21 cellular contexts compared by ENCODE assay signal in genomic region chr3:182305881-182306665, GRCh38.
"Had no signal": no experiment of that assay in that cellular context is flagged by ENCODE, and none has a peak within 500 bp of the region (broad histone marks: within the 10 kb centered on the region; RNA-seq: fewer than 3 reads in every experiment).

No MANE protein-coding gene starts in this region.

- H3K27me3 Mint-ChIP-seq: activated naive CD4-positive, alpha-beta T cell treated with anti-CD3 and anti-CD28 coated beads, Interleukin-2, amount 50 U/mL, for 24 hours; progenitor cell of endocrine pancreas had no signal

- H3K79me2 ChIP-seq: hepatocyte had no signal

- H3K27me3 ChIP-seq: body of pancreas, hepatocyte, tibial artery had no signal

- H3K36me3 Mint-ChIP-seq: activated naive CD4-positive, alpha-beta T cell treated with anti-CD3 and anti-CD28 coated beads, Interleukin-2, amount 50 U/mL, for 24 hours had no signal

- H3K4me3 Mint-ChIP-seq: activated CD8-positive, alpha-beta T cell treated with anti-CD3 and anti-CD28 coated beads, Interleukin-2, amount 10 ng/mL, durations not matched to agents 7 days and 5 days; activated naive CD4-positive, alpha-beta T cell treated with anti-CD3 and anti-CD28 coated beads, Interleukin-2, amount 50 U/mL, for 24 hours; nephron had no signal

- H3K9me3 ChIP-seq: body of pancreas, tibial artery had no signal

- DNase-seq: activated CD4-positive, alpha-beta T cell treated with anti-CD3 and anti-CD28 coated beads for 1 hour; activated CD4-positive, alpha-beta T cell treated with anti-CD3 and anti-CD28 coated beads, Interleukin-2, amount 50 U/mL, for 1 hour; activated CD8-positive, alpha-beta T cell treated with anti-CD3 and anti-CD28 coated beads, Interleukin-2, amount 10 ng/mL, durations not matched to agents 7 days and 5 days; activated gamma-delta T cell treated with Interleukin-2 at 50 U/mL for 16 hours; activated T-cell treated with anti-CD3 and anti-CD28 coated beads, Interleukin-2, amount 50 U/mL, for 1 hour; body of pancreas; left ventricle myocardium superior; mammary epithelial cell; midbrain; occipital lobe; stimulated activated CD4-positive, alpha-beta T cell treated with anti-CD3 and anti-CD28 coated beads, Interleukin-4, amount 100 ng/mL, for 1 hour; stimulated activated naive CD4-positive, alpha-beta T cell; T-helper 1 cell; tibial artery; WERI-Rb-1 had no signal

- H3K4me1 ChIP-seq: body of pancreas, tibial artery had no signal

- H3K4me2 ChIP-seq: hepatocyte had no signal

- H3K27ac ChIP-seq: body of pancreas, hepatocyte, tibial artery, WERI-Rb-1 had no signal

- H3K36me3 ChIP-seq: tibial artery, WERI-Rb-1 had no signal

- H2AFZ ChIP-seq: hepatocyte had no signal

- H3K4me3 ChIP-seq: body of pancreas, hepatocyte, tibial artery had no signal

- FAIRE-seq: endometrium, TTC549 had no signal

- H3K27ac Mint-ChIP-seq: activated CD8-positive, alpha-beta T cell treated with anti-CD3 and anti-CD28 coated beads, Interleukin-2, amount 10 ng/mL, durations not matched to agents 7 days and 5 days; activated naive CD4-positive, alpha-beta T cell treated with anti-CD3 and anti-CD28 coated beads, Interleukin-2, amount 50 U/mL, for 24 hours; nephron; progenitor cell of endocrine pancreas had no signal

- ATAC-seq: activated CD8-positive, alpha-beta T cell treated with anti-CD3 and anti-CD28 coated beads, Interleukin-2, amount 10 ng/mL, durations not matched to agents 7 days and 5 days; body of pancreas; left ventricle myocardium superior had no signal

- H3K4me1 Mint-ChIP-seq: activated naive CD4-positive, alpha-beta T cell treated with anti-CD3 and anti-CD28 coated beads, Interleukin-2, amount 50 U/mL, for 24 hours; nephron had no signal

- H3K9me3 Mint-ChIP-seq: activated naive CD4-positive, alpha-beta T cell treated with anti-CD3 and anti-CD28 coated beads, Interleukin-2, amount 50 U/mL, for 24 hours; nephron had no signal
